In the genomic region with DNA sequence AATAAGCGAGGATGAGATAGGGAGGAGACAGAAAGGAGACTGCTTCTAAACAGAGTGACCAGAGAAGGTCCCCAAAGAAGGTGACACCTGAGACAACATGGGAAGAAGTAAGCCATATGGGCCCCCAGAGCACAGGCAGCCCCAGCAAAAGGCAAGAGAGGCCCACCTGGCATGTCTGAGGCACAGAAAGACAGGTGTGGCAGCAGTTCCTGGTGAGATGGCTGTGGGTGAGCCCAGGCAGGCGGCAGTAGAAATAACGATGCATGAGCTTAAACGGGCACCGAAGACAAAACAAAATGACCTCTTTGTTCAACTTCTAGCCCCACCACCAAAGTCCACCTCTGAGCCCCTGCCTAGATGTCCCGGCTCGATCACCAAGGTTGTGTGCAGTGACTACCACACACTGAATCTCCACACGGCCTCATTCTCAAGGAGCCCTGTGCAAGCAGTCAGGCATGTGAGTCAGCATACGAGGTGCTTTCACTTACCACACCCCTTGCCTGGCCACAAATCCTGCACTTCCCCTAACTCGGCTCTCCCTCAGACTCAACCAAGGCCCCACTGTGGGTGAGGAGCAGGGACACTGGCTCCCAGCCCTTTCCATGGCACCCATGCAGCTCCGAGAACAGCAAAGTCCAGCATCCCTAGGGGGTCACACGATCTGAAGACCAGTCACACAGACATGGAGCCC, we compare ENCODE assay signal across 8 cellular contexts.
A peak's percentile ranks its signal among the peaks of the same experiment; 100 is the strongest.
DNase-seq lines count a peak whose midpoint lies in the region; ATAC-seq, FAIRE-seq and TF ChIP-seq lines count a peak whose summit lies in the region.

No MANE protein-coding gene starts in this region.

- no peaks in the 10 kb centered on the region for H3K36me3 ChIP-seq in brain microvascular endothelial cell (replicated peaks)
- H3K36me3 ChIP-seq in lower lobe of right lung: no peaks in the 10 kb centered on the region
- H3K36me3 ChIP-seq in tibial artery: no peaks in the 10 kb centered on the region
- no peaks in the 10 kb centered on the region for H3K36me3 ChIP-seq in Karpas-422 (ENCODE audit: insufficient read depth, low read length)

- H3K9me3 ChIP-seq in A549 (no peaks in the 10 kb centered on the region), lower lobe of right lung (no peaks in the 10 kb centered on the region), tibial artery (no peaks in the 10 kb centered on the region), Karpas-422 (ENCODE audit: low read length) (no peaks in the 10 kb centered on the region)

- no peak for TF ChIP-seq CTCF in A549 (IDR thresholded peaks at IDR 0.05)
- no peak for TF ChIP-seq CTCF in brain microvascular endothelial cell (IDR thresholded peaks at IDR 0.05; ENCODE audit: low read depth, low read length, missing control alignments)
- no peak for TF ChIP-seq CTCF in lower lobe of right lung (IDR thresholded peaks at IDR 0.05)
- TF ChIP-seq CTCF in tibial artery (IDR thresholded peaks at IDR 0.05): no peak

- FAIRE-seq in A549 (lab: Jason Lieb, UNC): no peak
- FAIRE-seq in RCC 7860 (lab: Jason Lieb, UNC): peak; percentile 76

- TF ChIP-seq POLR2A in A549 (IDR thresholded peaks at IDR 0.05; ENCODE audit: low read length): no peak

- POLR2A ChIA-PET in A549 (lab: Yijun Ruan, JAX): no interaction called here

- H3K79me2 ChIP-seq in Karpas-422 (ENCODE audit: low read length): no peaks in the 10 kb centered on the region

- intact Hi-C loops in lower lobe of right lung (cut with DNase I) (no loop called here), tibial artery (cut with DNase I; ENCODE audit: low total_unique reads) (no loop called here)

- H3K27me3 ChIP-seq in brain microvascular endothelial cell (replicated peaks): no peaks in the 10 kb centered on the region
- no peaks in the 10 kb centered on the region for H3K27me3 ChIP-seq in lower lobe of right lung (ENCODE audit: low read depth)
- H3K27me3 ChIP-seq in tibial artery: no peaks in the 10 kb centered on the region
- no peaks in the 10 kb centered on the region for H3K27me3 ChIP-seq in Karpas-422 (ENCODE audit: low read length)

- CTCF ChIA-PET in A549 (lab: Yijun Ruan, JAX): interaction anchor here (1.2 kb wide), 1 partner anchor 153 kb away, joined by 3 read pairs; no protein-coding TSS in a partner anchor

- peaks cover 86% of the 10 kb centered on the region for H3K4me1 ChIP-seq in A549
- peaks cover 86% of the 10 kb centered on the region for H3K4me1 ChIP-seq in lower lobe of right lung
- peaks cover 7 to 98% (median 95%) of the 10 kb centered on the region in 4 donors for H3K4me1 ChIP-seq in tibial artery
- H3K4me1 ChIP-seq in Karpas-422 (ENCODE audit: low read length): peaks cover 33% of the 10 kb centered on the region

- no peak for TF ChIP-seq EP300 in A549 (IDR thresholded peaks at IDR 0.05)

- H3K9me2 ChIP-seq in Karpas-422 (replicated peaks; ENCODE audit: insufficient read depth, low read length): no peaks in the 10 kb centered on the region

- H4K20me1 ChIP-seq in Karpas-422 (ENCODE audit: insufficient read depth, low read depth, low read length): peaks cover 62% of the 10 kb centered on the region

- no peak overlapping the region for H3K4me3 ChIP-seq in A549
- no peak overlapping the region for H3K4me3 ChIP-seq in brain microvascular endothelial cell (ENCODE audit: low read depth, low read length)
- no peak overlapping the region for H3K4me3 ChIP-seq in lower lobe of right lung
- peak overlapping the region; percentile 15 to 24 for H3K4me3 ChIP-seq in tibial artery
- H3K4me3 ChIP-seq in Karpas-422 (ENCODE audit: low read length): no peak overlapping the region

- H3K4me2 ChIP-seq in A549 (peak overlapping the region; percentile 83), Karpas-422 (ENCODE audit: low read depth, low read length, poor library complexity, severe bottlenecking) (no peak overlapping the region)

- no peak overlapping the region for H2AFZ ChIP-seq in Karpas-422 (ENCODE audit: low read length)

- TF ChIP-seq RAD21 in A549 (conservative IDR thresholded peaks at IDR 0.05 in 1 of 2, IDR thresholded peaks at IDR 0.05 in 1 of 2): no peak

- in situ Hi-C loops in brain microvascular endothelial cell (cut with HindIII; ENCODE audit: low pct_ligation_motif_present, low sequenced_read_pairs): no loop called here

- DNase-seq in A549 (ENCODE audit: low read depth in 1 of 2, low spot score in 1 of 2): peak; percentile 57 to 71
- peak; percentile 80 for DNase-seq in RCC 7860 (ENCODE audit: low spot score)
- DNase-seq in brain microvascular endothelial cell: peak; percentile 86
- DNase-seq in lower lobe of right lung: peak; percentile 85
- DNase-seq in tibial artery: peak; percentile 76 to 89
- no peak for DNase-seq in globus pallidus (ENCODE audit: low spot score)
- DNase-seq in Karpas-422: no peak

- H3K9ac ChIP-seq in Karpas-422 (ENCODE audit: low read length): no peak overlapping the region

- peak overlapping the region; percentile 84 to 92 for H3K27ac ChIP-seq in A549
- peak overlapping the region; percentile 72 for H3K27ac ChIP-seq in brain microvascular endothelial cell
- H3K27ac ChIP-seq in lower lobe of right lung: peak overlapping the region; percentile 78
- peak overlapping the region; percentile 95 to 96 for H3K27ac ChIP-seq in tibial artery
- H3K27ac ChIP-seq in Karpas-422 (ENCODE audit: low read length): no peak overlapping the region

- 33% methylated on average over 9 of the region's 12 CpGs for WGBS in A549 (ENCODE audit: missing lambda C conversion rate)

- ATAC-seq in A549 (peak; percentile 62 to 69), GM19463 (IDR thresholded peaks at IDR 0.05; ENCODE audit: unreplicated experiment) (peak; percentile 70), lower lobe of right lung (peak; percentile 82 to 87)

TF ChIP-seq in A549, 52 proteins besides CTCF, POLR2A, EP300 and RAD21:
- TF ChIP-seq FOSL2 (IDR thresholded peaks at IDR 0.05) (no peak), FOSL2 (CRISPR knock-in tag; IDR thresholded peaks at IDR 0.05) (peak; percentile 36), MAFK (IDR thresholded peaks at IDR 0.05; ENCODE audit: partially characterized antibody) (peak; percentile 20), PHF8 (IDR thresholded peaks at IDR 0.05; ENCODE audit: borderline replicate concordance, low read depth) (no peak)
- TF ChIP-seq, protein P1, sequence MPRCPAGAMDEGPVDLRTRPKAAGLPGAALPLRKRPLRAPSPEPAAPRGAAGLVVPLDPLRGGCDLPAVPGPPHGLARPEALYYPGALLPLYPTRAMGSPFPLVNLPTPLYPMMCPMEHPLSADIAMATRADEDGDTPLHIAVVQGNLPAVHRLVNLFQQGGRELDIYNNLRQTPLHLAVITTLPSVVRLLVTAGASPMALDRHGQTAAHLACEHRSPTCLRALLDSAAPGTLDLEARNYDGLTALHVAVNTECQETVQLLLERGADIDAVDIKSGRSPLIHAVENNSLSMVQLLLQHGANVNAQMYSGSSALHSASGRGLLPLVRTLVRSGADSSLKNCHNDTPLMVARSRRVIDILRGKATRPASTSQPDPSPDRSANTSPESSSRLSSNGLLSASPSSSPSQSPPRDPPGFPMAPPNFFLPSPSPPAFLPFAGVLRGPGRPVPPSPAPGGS (IDR thresholded peaks at IDR 0.05): no peak
- TF ChIP-seq, protein P2, sequence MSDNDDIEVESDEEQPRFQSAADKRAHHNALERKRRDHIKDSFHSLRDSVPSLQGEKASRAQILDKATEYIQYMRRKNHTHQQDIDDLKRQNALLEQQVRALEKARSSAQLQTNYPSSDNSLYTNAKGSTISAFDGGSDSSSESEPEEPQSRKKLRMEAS (IDR thresholded peaks at IDR 0.05): peak; percentile 49

Comparison
In these comparisons a context has a peak if more than half of its experiments do, and no peak if none do; other contexts are left out.
1. DNase-seq: peak in A549 (2 of 2), RCC 7860 (single experiment), brain microvascular endothelial cell (single experiment), lower lobe of right lung (single experiment) and tibial artery (2 of 2); none in globus pallidus (single experiment) and Karpas-422 (single experiment).
2. H3K4me3 ChIP-seq: peak in tibial artery (2 of 2); none in A549 (single experiment), brain microvascular endothelial cell (single experiment), lower lobe of right lung (single experiment) and Karpas-422 (single experiment).
3. Peak in every context shown above with its lines, with median percentiles within 50 percentile points of each other: ATAC-seq.